Comparison of ENCODE assay signal across 1 cellular context in the genomic region with DNA sequence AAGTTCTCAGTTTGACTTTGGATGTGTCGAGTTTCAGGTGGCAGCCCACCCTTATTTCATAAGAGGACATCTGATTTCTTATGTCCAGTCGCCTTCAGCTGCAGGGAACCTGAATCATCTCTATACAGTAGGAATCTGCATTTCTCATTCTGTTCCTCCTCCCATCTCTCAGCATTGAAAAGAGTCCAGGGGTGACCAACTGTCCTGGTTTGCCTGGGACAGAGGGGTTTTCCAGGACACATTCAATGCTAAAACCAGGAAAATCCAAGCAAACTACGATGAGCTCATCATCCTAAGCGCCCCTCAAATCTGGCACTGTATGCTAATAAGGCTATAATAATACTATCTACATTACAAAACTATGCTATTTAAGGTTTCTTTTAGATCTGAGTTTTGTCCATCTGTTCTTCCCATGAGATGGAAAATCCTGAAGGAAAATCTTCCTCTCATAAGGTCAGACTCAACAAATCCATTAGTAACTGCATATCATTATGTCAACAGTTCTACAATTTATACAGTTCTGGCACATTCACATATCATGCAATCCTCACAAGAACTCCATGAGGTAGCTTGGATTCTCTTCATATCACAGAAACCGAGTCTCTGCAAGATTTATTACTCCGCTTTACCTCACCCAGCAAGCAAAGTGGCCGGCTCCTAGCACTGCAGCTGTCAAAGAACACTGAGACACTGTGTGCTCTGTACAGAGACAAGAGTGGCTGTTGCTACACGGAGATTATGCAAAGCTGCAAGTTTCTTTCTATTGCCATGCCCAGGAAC.
TF ChIP-seq lines count a peak whose summit lies in the region.

No MANE protein-coding gene starts in this region.

TF ChIP-seq in IMR-90, 13 proteins besides CTCF, POLR2A, EP300 and RAD21:
- TF ChIP-seq MXI1 (IDR thresholded peaks at IDR 0.05; ENCODE audit: borderline replicate concordance, low read depth, low read length) (no peak), MAZ (IDR thresholded peaks at IDR 0.05; ENCODE audit: borderline replicate concordance, low read depth, low read length) (no peak), BHLHE40 (IDR thresholded peaks at IDR 0.05; ENCODE audit: low read depth, low read length) (no peak), CEBPB (IDR thresholded peaks at IDR 0.05; ENCODE audit: low read depth, low read length) (no peak), NFE2L2 (IDR thresholded peaks at IDR 0.05; ENCODE audit: low read depth, low read length) (no peak), RCOR1 (IDR thresholded peaks at IDR 0.05; ENCODE audit: insufficient replicate concordance, low read length) (no peak), ELK1 (IDR thresholded peaks at IDR 0.05; ENCODE audit: borderline replicate concordance, low read depth, low read length) (no peak), MAFK (IDR thresholded peaks at IDR 0.05; ENCODE audit: low read depth, low read length) (no peak), SMC3 (IDR thresholded peaks at IDR 0.05; ENCODE audit: low read depth, low read length) (no peak), RFX5 (IDR thresholded peaks at IDR 0.05; ENCODE audit: low read depth, low read length) (no peak), USF2 (IDR thresholded peaks at IDR 0.05; ENCODE audit: low read depth, low read length) (no peak), CHD1 (IDR thresholded peaks at IDR 0.05; ENCODE audit: low read depth, low read length) (no peak), FOS (IDR thresholded peaks at IDR 0.05; ENCODE audit: low read depth, low read length) (no peak)
